ENCODE assay signal across 28 cellular contexts in genomic region chr10:62196528-62196927, GRCh38.
DNase-seq lines count a peak whose midpoint lies in the region; FAIRE-seq and TF ChIP-seq lines count a peak whose summit lies in the region.
"Had no signal": no experiment of that assay in that cellular context is flagged by ENCODE, and none has a peak within 500 bp of the region (broad histone marks: within the 10 kb centered on the region; RNA-seq: fewer than 3 reads in every experiment).

No MANE protein-coding gene starts in this region.

- peaks cover 0 to 4% of the 10 kb centered on the region in 2 donors for H3K27me3 Mint-ChIP-seq in CD8-positive, alpha-beta memory T cell
- H3K27me3 Mint-ChIP-seq: CD4-positive, alpha-beta memory T cell had no signal

- H3K4me1 ChIP-seq in adipocyte (ENCODE audit: control insufficient read depth, insufficient read depth, low read length), result peaks cover 34% of the 10 kb centered on the region
- peaks cover 14% of the 10 kb centered on the region for H3K4me1 ChIP-seq in CD8-positive, alpha-beta memory T cell (ENCODE audit: insufficient read depth, low read length)
- H3K4me1 ChIP-seq: Caco-2 had no signal

- POLR2A ChIA-PET in CD8-positive, alpha-beta memory T cell (lab: Charles Lee), result no interaction called here

- DNase-seq in H54 (ENCODE audit: insufficient read length, low spot score) (no peak), adipocyte (ENCODE audit: low read depth) (no peak), medulla oblongata (ENCODE audit: extremely low spot score) (peak; percentile 12), superior temporal gyrus (ENCODE audit: extremely low spot score) (peak; percentile 17), NK-92 (lab: John Stamatoyannopoulos, UW; ENCODE audit: unreplicated experiment) (no peak), hippocampal formation (lab: John Stamatoyannopoulos, UW) (no peak)
- no peak for DNase-seq in CD8-positive, alpha-beta memory T cell
- DNase-seq: AML-193; Caco-2; CD4-positive, alpha-beta memory T cell; DMS 273 treated with DMSO at 0.1 percent for 48 hours; DMS79 treated with DMSO at 0.1 percent for 48 hours; GF-D8; NCI-H1092 treated with DMSO at 0.1 percent for 48 hours; NCI-H1436; NCI-H187; NCI-H2081 treated with DMSO at 0.1 percent for 48 hours; NCI-H2171; NCI-H345; NCI-H524; NCI-H748 treated with DMSO at 0.1 percent for 48 hours; NK-92 treated with Interleukin-12 subunit alpha and Interleukin-12 subunit beta, amount 100 ng/mL, for 24 hours; PC-9; Right ventricle myocardium superior; RPMI8226 had no signal

- TF ChIP-seq POLR2A in H54 (IDR thresholded peaks at IDR 0.05; ENCODE audit: low read depth, low read length), result no peak

- no peak overlapping the region for H3K4me3 ChIP-seq in adipocyte (ENCODE audit: low read length)
- no peak overlapping the region for H3K4me3 ChIP-seq in CD8-positive, alpha-beta memory T cell (ENCODE audit: low read length)
- H3K4me3 ChIP-seq: BLaER1 treated with 17β-estradiol and CSF1 and Interleukin-3, amounts not matched to agents 10 nM and 100 nM; PC-9 had no signal

- FAIRE-seq in H54 (lab: Jason Lieb, UNC), result peak; percentile 6
- FAIRE-seq: A204.1, GM12891 had no signal

- H3K27ac ChIP-seq in CD8-positive, alpha-beta memory T cell (ENCODE audit: low read depth, low read length), result no peak overlapping the region
- H3K27ac ChIP-seq: BLaER1 treated with 17β-estradiol and CSF1 and Interleukin-3, amounts not matched to agents 10 nM and 100 nM; PC-9 had no signal

- no peaks in the 10 kb centered on the region for H3K27me3 ChIP-seq in adipocyte (replicated peaks; ENCODE audit: control insufficient read depth, insufficient read depth, low read length)
- no peaks in the 10 kb centered on the region for H3K27me3 ChIP-seq in CD8-positive, alpha-beta memory T cell (ENCODE audit: insufficient read depth, low read length, poor library complexity, severe bottlenecking)
- H3K27me3 ChIP-seq: BLaER1 treated with 17β-estradiol and CSF1 and Interleukin-3, amounts not matched to agents 10 nM and 100 nM had no signal

- H3K4me1 Mint-ChIP-seq in CD8-positive, alpha-beta memory T cell, result peaks cover 5 to 19% (median 17%) of the 10 kb centered on the region in 3 donors

- no peaks in the 10 kb centered on the region for H3K9me3 ChIP-seq in adipocyte (ENCODE audit: control insufficient read depth, low read length)
- H3K9me3 ChIP-seq in CD8-positive, alpha-beta memory T cell (ENCODE audit: low read length), result no peaks in the 10 kb centered on the region
- H3K9me3 ChIP-seq: BLaER1 treated with 17β-estradiol and CSF1 and Interleukin-3, amounts not matched to agents 10 nM and 100 nM; Caco-2 had no signal

- H3K9ac ChIP-seq in adipocyte (ENCODE audit: low read length), result peak overlapping the region; percentile 64
- H3K9ac ChIP-seq: BLaER1 treated with 17β-estradiol and CSF1 and Interleukin-3, amounts not matched to agents 10 nM and 100 nM had no signal

- no peaks in the 10 kb centered on the region for H3K9me3 Mint-ChIP-seq in CD8-positive, alpha-beta memory T cell
- H3K9me3 Mint-ChIP-seq: CD4-positive, alpha-beta memory T cell had no signal

- H3K27ac Mint-ChIP-seq in CD8-positive, alpha-beta memory T cell, result no peak overlapping the region

- no peak overlapping the region for H3K4me3 Mint-ChIP-seq in CD8-positive, alpha-beta memory T cell
- H3K4me3 Mint-ChIP-seq: CD4-positive, alpha-beta memory T cell had no signal

- CTCF ChIA-PET in CD8-positive, alpha-beta memory T cell (lab: Charles Lee), result no interaction called here

- no peaks in the 10 kb centered on the region for H3K36me3 ChIP-seq in adipocyte (ENCODE audit: control insufficient read depth, insufficient read depth, low read length, severe bottlenecking)
- H3K36me3 ChIP-seq in CD8-positive, alpha-beta memory T cell (ENCODE audit: insufficient read depth, low read length), result no peaks in the 10 kb centered on the region

- H3K36me3 Mint-ChIP-seq in CD8-positive, alpha-beta memory T cell, result peaks cover 0 to 3% (median 0%) of the 10 kb centered on the region in 3 donors
- H3K36me3 Mint-ChIP-seq: CD4-positive, alpha-beta memory T cell had no signal

Comparison
In these comparisons a context has a peak if more than half of its experiments do, and no peak if none do; other contexts are left out.
1. DNase-seq: peak in medulla oblongata (single experiment) and superior temporal gyrus (single experiment); none in H54 (single experiment), adipocyte (single experiment), NK-92 (single experiment), hippocampal formation (0 of 2) and CD8-positive, alpha-beta memory T cell (0 of 5).